1 cellular context compared by ENCODE assay signal in genomic region chr15:59104912-59105732, GRCh38.
A peak's percentile ranks its signal among the peaks of the same experiment; 100 is the strongest.
TF ChIP-seq lines count a peak whose summit lies in the region.

TSS of gene CCNB2 (plus strand) at chr15:59105146. CDS start at chr15:59105269, 123 bp downstream.

TF ChIP-seq in K562, 482 proteins besides CTCF, POLR2A, EP300 and RAD21 (continued from another document and continues in another):
- TF ChIP-seq RNF219 (CRISPR knock-in tag; IDR thresholded peaks at IDR 0.05) (no peak), SIN3B (IDR thresholded peaks at IDR 0.05; ENCODE audit: low read depth) (peak; percentile 58; the same call in 1 of the 2 replicates), ZBTB8A (IDR thresholded peaks at IDR 0.05; ENCODE audit: partially characterized antibody) (no peak), ZNF395 (CRISPR knock-in tag; IDR thresholded peaks at IDR 0.05) (no peak), VEZF1 (CRISPR knock-in tag; IDR thresholded peaks at IDR 0.05) (peak; percentile 59), MCM5 (IDR thresholded peaks at IDR 0.05; ENCODE audit: low read depth) (no peak), DNMT1 (IDR thresholded peaks at IDR 0.05) (no peak), ATF1 (CRISPR knock-in tag; IDR thresholded peaks at IDR 0.05) (no peak), ATF1 (tag; IDR thresholded peaks at IDR 0.05) (peak; percentile 89), ZBTB43 (CRISPR knock-in tag; IDR thresholded peaks at IDR 0.05) (no peak), ZBTB49 (CRISPR knock-in tag; IDR thresholded peaks at IDR 0.05; ENCODE audit: borderline replicate concordance) (no peak), BCLAF1 (IDR thresholded peaks at IDR 0.05; ENCODE audit: borderline replicate concordance in 1 of 2, control insufficient read depth in 1 of 2, low read depth in 2 of 2, low read length in 1 of 2) (no peak), NR2C2 (CRISPR knock-in tag; IDR thresholded peaks at IDR 0.05) (peak; percentile 66; the same call in 1 of the 2 replicates), NR2C2 (tag; IDR thresholded peaks at IDR 0.05) (no peak), FIP1L1 (IDR thresholded peaks at IDR 0.05; ENCODE audit: low read depth, low read length, poor library complexity, severe bottlenecking) (peak; percentile 66), HNRNPH1 (optimal IDR thresholded peaks at IDR 0.05; ENCODE audit: low read depth, low read length) (no peak), PRMT5 (CRISPR knock-in tag; IDR thresholded peaks at IDR 0.05) (no peak), ZFPM2 (CRISPR knock-in tag; IDR thresholded peaks at IDR 0.05) (no peak), ZNF778 (CRISPR knock-in tag; IDR thresholded peaks at IDR 0.05) (no peak), TGIF2 (CRISPR knock-in tag; IDR thresholded peaks at IDR 0.05) (no peak), MED1 (CRISPR knock-in tag; IDR thresholded peaks at IDR 0.05; ENCODE audit: borderline replicate concordance) (0 out of 2 replicates have a peak, but pooled peaks have one; percentile 64), CREB5 (CRISPR knock-in tag; IDR thresholded peaks at IDR 0.05) (no peak), ZNF592 (IDR thresholded peaks at IDR 0.05) (no peak), MTA3 (IDR thresholded peaks at IDR 0.05; ENCODE audit: borderline replicate concordance) (0 out of 2 replicates have a peak, but pooled peaks have one; percentile 41), MCM7 (IDR thresholded peaks at IDR 0.05) (no peak), CHCHD3 (CRISPR knock-in tag; IDR thresholded peaks at IDR 0.05) (no peak), CC2D1A (IDR thresholded peaks at IDR 0.05) (peak; percentile 90), THRAP3 (IDR thresholded peaks at IDR 0.05; ENCODE audit: borderline replicate concordance) (no peak), SMAD3 (CRISPR knock-in tag; conservative IDR thresholded peaks at IDR 0.05) (no peak), ZNF695 (CRISPR knock-in tag; IDR thresholded peaks at IDR 0.05) (no peak), SFPQ (IDR thresholded peaks at IDR 0.05; ENCODE audit: low read depth, low read length) (no peak), ZNF507 (tag; conservative IDR thresholded peaks at IDR 0.05) (no peak), POLR3A (IDR thresholded peaks at IDR 0.05; ENCODE audit: borderline replicate concordance, extremely low read depth, insufficient read depth, insufficient read length) (no peak), MYBL2 (IDR thresholded peaks at IDR 0.05; ENCODE audit: low read depth) (peak; percentile 98), MYBL2 (CRISPR knock-in tag; IDR thresholded peaks at IDR 0.05; ENCODE audit: borderline replicate concordance) (peak; percentile 95; the same call in 1 of the 2 replicates), BHLHE40 (IDR thresholded peaks at IDR 0.05; ENCODE audit: low read length) (peak; percentile 94), ZBTB7A (IDR thresholded peaks at IDR 0.05; ENCODE audit: borderline replicate concordance, control insufficient read depth, low read depth, low read length) (peak; percentile 27; the same call in 1 of the 2 replicates), HNRNPK (IDR thresholded peaks at IDR 0.05; ENCODE audit: low read depth, low read length, poor library complexity, severe bottlenecking) (no peak), MAZ (CRISPR knock-in tag; conservative IDR thresholded peaks at IDR 0.05 in 1 of 2, IDR thresholded peaks at IDR 0.05 in 1 of 2) (peak; percentile 49 to 77; a peak in 3 of 4 replicates)
